Comparison of ENCODE assay signal across 8 cellular contexts in genomic region chr12:31832740-31833540, GRCh38.
DNase-seq lines count a peak whose midpoint lies in the region; ATAC-seq and TF ChIP-seq lines count a peak whose summit lies in the region.

No MANE protein-coding gene starts in this region.

- intact Hi-C loops in MCF 10A (cut with micrococcal nuclease), result no loop called here

- POLR2A ChIA-PET in MCF 10A (lab: Yijun Ruan, JAX), result no interaction called here

- H3K4me3 Mint-ChIP-seq in MCF 10A (ENCODE audit: unreplicated experiment), result no peak overlapping the region

- TF ChIP-seq CTCF in foreskin fibroblast (IDR thresholded peaks at IDR 0.05; ENCODE audit: low read depth, low read length), result no peak
- TF ChIP-seq CTCF in MCF 10A (IDR thresholded peaks at IDR 0.05; ENCODE audit: unreplicated experiment), result no peak

- H3K27me3 Mint-ChIP-seq in MCF 10A (ENCODE audit: insufficient read depth, unreplicated experiment), result no peaks in the 10 kb centered on the region

- CTCF ChIA-PET in MCF 10A (lab: Yijun Ruan, JAX), result no interaction called here

- BruUV-seq in MCF 10A (replicated peaks; lab: Mats Ljungman, UMichigan), result no TSS peak

- ATAC-seq in GM19397 (IDR thresholded peaks at IDR 0.05; ENCODE audit: unreplicated experiment), result peak; percentile 69
- ATAC-seq in HG02588 (IDR thresholded peaks at IDR 0.05; ENCODE audit: unreplicated experiment), result no peak

- no peaks in the 10 kb centered on the region for H3K36me3 Mint-ChIP-seq in MCF 10A (ENCODE audit: insufficient read depth, unreplicated experiment)

- peak; percentile 92 to 93 for DNase-seq in Kasumi-1 (lab: John Stamatoyannopoulos, UW)
- peak; percentile 15 for DNase-seq in activated effector memory CD4-positive, alpha-beta T cell treated with Interleukin-2 at 50 U/mL for 16 hours
- peak; percentile 34 for DNase-seq in stimulated activated CD4-positive, alpha-beta T cell treated with anti-CD3 and anti-CD28 coated beads, Interleukin-4, amount 100 ng/mL, for 24 hours
- DNase-seq in NCI-H1930 (lab: John Stamatoyannopoulos, UW), result no peak
- no peak for DNase-seq in foreskin fibroblast
- DNase-seq in MCF 10A (ENCODE audit: unreplicated experiment), result no peak

- no peak overlapping the region for H3K4me3 ChIP-seq in foreskin fibroblast (ENCODE audit: low read depth in 1 of 2, low read length in 2 of 2)

- no peaks in the 10 kb centered on the region for H3K4me1 Mint-ChIP-seq in MCF 10A (ENCODE audit: insufficient read depth, unreplicated experiment)

- H3K27ac Mint-ChIP-seq in MCF 10A (ENCODE audit: low read depth, unreplicated experiment), result no peak overlapping the region

- H3K9me3 Mint-ChIP-seq in MCF 10A (ENCODE audit: unreplicated experiment), result no peaks in the 10 kb centered on the region

Comparison
In these comparisons a context has a peak if more than half of its experiments do, and no peak if none do; other contexts are left out.
1. DNase-seq: peak in Kasumi-1 (2 of 2), activated effector memory CD4-positive, alpha-beta T cell treated with Interleukin-2 at 50 U/mL for 16 hours (single experiment) and stimulated activated CD4-positive, alpha-beta T cell treated with anti-CD3 and anti-CD28 coated beads, Interleukin-4, amount 100 ng/mL, for 24 hours (single experiment); none in NCI-H1930 (0 of 2), foreskin fibroblast (0 of 2) and MCF 10A (single experiment).